12 cellular contexts compared by ENCODE assay signal in genomic region chr6:101110814-101111213, GRCh38.
"Had no signal": no experiment of that assay in that cellular context is flagged by ENCODE, and none has a peak within 500 bp of the region (broad histone marks: within the 10 kb centered on the region; RNA-seq: fewer than 3 reads in every experiment).

No MANE protein-coding gene starts in this region.

- H3K27me3 ChIP-seq: ascending aorta, esophagus muscularis mucosa, upper lobe of right lung had no signal

- H3K27ac ChIP-seq: ascending aorta, esophagus muscularis mucosa, thoracic aorta, upper lobe of right lung had no signal

- ATAC-seq: left lobe of liver, upper lobe of right lung had no signal

- DNase-seq: activated CD4-positive, alpha-beta T cell treated with anti-CD3 and anti-CD28 coated beads, Interleukin-2, amount 10 ng/mL, durations not matched to agents 7 days and 5 days; activated naive CD4-positive, alpha-beta T cell; islet precursor cell; midbrain; stimulated activated CD4-positive, alpha-beta T cell treated with anti-CD3 and anti-CD28 coated beads, Interleukin-12 subunit alpha, Interleukin-12 subunit beta, amount 100 ng/mL, for 4 hours; stimulated activated CD4-positive, alpha-beta T cell treated with anti-CD3 and anti-CD28 coated beads, Interleukin-2, amount 100 ng/mL, for 24 hours; SW 1271; upper lobe of right lung had no signal

- H3K4me3 ChIP-seq: ascending aorta, esophagus muscularis mucosa, thoracic aorta, upper lobe of right lung had no signal

- H3K9me3 ChIP-seq: ascending aorta, esophagus muscularis mucosa, thoracic aorta, upper lobe of right lung had no signal

- H3K4me1 ChIP-seq: ascending aorta, esophagus muscularis mucosa, upper lobe of right lung had no signal
